Comparison of ENCODE assay signal across 1 cellular context in the genomic region with DNA sequence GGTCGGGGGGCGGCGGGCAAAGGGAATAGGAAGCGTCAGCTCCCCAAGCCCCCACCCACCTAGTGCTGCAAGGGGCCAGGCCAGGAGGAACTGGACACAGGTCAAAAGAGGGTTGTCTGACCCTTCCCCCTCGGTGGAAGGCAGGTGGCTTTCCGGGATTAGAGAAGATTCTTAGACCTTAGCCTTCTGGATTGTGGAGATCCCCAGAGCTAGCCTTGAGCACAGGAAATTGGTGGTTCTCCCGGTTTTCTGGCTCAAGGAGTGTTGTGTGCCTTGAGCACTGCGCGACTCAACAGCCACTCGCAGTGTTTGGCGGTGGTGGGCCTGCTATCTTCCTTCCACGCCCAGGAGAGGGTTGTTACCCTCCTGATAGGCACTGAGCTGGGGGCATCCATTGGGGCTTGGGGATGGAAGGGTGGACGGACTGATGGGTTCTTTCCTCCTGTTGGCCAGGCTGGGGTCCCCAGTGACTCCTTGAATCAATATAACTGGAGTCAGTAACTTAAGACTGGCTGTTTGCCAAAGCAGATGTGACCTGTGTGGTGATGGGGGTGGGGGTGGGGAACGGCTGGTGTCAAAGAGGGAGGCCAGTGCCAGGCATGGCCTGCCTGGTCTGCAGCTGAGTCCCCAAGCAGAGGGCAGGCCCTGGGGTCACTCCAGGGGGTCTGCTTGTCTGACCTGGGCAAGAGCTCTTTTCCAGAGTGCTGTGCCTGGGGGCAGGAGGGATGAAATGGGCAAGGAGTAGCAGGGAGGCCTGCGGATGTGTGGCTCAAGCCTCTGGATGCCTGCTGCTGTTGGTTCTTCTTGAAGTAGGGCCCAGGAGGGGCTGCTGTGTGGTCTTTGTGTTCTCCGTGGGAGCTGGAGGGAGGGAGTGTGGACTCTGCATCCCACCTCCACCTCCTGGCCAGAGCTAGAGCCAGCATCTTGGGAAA.
TF ChIP-seq lines count a peak whose summit lies in the region.

No MANE protein-coding gene starts in this region.

TF ChIP-seq in GM23338, 12 proteins besides CTCF, POLR2A, EP300 and RAD21:
- TF ChIP-seq, protein P1, sequence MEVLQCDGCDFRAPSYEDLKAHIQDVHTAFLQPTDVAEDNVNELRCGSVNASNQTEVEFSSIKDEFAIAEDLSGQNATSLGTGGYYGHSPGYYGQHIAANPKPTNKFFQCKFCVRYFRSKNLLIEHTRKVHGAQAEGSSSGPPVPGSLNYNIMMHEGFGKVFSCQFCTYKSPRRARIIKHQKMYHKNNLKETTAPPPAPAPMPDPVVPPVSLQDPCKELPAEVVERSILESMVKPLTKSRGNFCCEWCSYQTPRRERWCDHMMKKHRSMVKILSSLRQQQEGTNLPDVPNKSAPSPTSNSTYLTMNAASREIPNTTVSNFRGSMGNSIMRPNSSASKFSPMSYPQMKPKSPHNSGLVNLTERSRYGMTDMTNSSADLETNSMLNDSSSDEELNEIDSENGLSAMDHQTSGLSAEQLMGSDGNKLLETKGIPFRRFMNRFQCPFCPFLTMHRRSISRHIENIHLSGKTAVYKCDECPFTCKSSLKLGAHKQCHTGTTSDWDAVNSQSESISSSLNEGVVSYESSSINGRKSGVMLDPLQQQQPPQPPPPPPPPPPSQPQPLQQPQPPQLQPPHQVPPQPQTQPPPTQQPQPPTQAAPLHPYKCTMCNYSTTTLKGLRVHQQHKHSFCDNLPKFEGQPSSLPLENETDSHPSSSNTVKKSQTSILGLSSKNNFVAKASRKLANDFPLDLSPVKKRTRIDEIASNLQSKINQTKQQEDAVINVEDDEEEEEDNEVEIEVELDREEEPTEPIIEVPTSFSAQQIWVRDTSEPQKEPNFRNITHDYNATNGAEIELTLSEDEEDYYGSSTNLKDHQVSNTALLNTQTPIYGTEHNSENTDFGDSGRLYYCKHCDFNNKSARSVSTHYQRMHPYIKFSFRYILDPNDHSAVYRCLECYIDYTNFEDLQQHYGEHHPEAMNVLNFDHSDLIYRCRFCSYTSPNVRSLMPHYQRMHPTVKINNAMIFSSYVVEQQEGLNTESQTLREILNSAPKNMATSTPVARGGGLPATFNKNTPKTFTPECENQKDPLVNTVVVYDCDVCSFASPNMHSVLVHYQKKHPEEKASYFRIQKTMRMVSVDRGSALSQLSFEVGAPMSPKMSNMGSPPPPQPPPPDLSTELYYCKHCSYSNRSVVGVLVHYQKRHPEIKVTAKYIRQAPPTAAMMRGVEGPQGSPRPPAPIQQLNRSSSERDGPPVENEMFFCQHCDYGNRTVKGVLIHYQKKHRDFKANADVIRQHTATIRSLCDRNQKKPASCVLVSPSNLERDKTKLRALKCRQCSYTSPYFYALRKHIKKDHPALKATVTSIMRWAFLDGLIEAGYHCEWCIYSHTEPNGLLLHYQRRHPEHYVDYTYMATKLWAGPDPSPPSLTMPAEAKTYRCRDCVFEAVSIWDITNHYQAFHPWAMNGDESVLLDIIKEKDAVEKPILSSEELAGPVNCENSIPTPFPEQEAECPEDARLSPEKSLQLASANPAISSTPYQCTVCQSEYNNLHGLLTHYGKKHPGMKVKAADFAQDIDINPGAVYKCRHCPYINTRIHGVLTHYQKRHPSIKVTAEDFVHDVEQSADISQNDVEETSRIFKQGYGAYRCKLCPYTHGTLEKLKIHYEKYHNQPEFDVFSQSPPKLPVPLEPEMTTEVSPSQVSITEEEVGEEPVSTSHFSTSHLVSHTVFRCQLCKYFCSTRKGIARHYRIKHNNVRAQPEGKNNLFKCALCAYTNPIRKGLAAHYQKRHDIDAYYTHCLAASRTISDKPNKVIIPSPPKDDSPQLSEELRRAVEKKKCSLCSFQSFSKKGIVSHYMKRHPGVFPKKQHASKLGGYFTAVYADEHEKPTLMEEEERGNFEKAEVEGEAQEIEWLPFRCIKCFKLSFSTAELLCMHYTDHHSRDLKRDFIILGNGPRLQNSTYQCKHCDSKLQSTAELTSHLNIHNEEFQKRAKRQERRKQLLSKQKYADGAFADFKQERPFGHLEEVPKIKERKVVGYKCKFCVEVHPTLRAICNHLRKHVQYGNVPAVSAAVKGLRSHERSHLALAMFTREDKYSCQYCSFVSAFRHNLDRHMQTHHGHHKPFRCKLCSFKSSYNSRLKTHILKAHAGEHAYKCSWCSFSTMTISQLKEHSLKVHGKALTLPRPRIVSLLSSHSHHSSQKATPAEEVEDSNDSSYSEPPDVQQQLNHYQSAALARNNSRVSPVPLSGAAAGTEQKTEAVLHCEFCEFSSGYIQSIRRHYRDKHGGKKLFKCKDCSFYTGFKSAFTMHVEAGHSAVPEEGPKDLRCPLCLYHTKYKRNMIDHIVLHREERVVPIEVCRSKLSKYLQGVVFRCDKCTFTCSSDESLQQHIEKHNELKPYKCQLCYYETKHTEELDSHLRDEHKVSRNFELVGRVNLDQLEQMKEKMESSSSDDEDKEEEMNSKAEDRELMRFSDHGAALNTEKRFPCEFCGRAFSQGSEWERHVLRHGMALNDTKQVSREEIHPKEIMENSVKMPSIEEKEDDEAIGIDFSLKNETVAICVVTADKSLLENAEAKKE (CRISPR knock-in tag; IDR thresholded peaks at IDR 0.05), result no peak
- TF ChIP-seq EZH2 (IDR thresholded peaks at IDR 0.05; ENCODE audit: low read depth, unreplicated experiment) (no peak), NANOG (IDR thresholded peaks at IDR 0.05; ENCODE audit: borderline replicate concordance) (no peak), EZH2phosphoT487 (IDR thresholded peaks at IDR 0.05; ENCODE audit: unreplicated experiment) (no peak), POLR2AphosphoS5 (IDR thresholded peaks at IDR 0.05; ENCODE audit: low read depth) (no peak), ZNF331 (CRISPR knock-in tag; IDR thresholded peaks at IDR 0.05; ENCODE audit: low read depth) (no peak), STAT1 (IDR thresholded peaks at IDR 0.05; ENCODE audit: unreplicated experiment) (no peak), ZNF114 (CRISPR knock-in tag; IDR thresholded peaks at IDR 0.05) (no peak), CREB1 (CRISPR knock-in tag; IDR thresholded peaks at IDR 0.05; ENCODE audit: low read depth) (no peak), JUNB (IDR thresholded peaks at IDR 0.05; ENCODE audit: unreplicated experiment) (no peak)
- TF ChIP-seq, protein P2, sequence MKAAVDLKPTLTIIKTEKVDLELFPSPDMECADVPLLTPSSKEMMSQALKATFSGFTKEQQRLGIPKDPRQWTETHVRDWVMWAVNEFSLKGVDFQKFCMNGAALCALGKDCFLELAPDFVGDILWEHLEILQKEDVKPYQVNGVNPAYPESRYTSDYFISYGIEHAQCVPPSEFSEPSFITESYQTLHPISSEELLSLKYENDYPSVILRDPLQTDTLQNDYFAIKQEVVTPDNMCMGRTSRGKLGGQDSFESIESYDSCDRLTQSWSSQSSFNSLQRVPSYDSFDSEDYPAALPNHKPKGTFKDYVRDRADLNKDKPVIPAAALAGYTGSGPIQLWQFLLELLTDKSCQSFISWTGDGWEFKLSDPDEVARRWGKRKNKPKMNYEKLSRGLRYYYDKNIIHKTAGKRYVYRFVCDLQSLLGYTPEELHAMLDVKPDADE (IDR thresholded peaks at IDR 0.05), result no peak
- TF ChIP-seq, protein P3, sequence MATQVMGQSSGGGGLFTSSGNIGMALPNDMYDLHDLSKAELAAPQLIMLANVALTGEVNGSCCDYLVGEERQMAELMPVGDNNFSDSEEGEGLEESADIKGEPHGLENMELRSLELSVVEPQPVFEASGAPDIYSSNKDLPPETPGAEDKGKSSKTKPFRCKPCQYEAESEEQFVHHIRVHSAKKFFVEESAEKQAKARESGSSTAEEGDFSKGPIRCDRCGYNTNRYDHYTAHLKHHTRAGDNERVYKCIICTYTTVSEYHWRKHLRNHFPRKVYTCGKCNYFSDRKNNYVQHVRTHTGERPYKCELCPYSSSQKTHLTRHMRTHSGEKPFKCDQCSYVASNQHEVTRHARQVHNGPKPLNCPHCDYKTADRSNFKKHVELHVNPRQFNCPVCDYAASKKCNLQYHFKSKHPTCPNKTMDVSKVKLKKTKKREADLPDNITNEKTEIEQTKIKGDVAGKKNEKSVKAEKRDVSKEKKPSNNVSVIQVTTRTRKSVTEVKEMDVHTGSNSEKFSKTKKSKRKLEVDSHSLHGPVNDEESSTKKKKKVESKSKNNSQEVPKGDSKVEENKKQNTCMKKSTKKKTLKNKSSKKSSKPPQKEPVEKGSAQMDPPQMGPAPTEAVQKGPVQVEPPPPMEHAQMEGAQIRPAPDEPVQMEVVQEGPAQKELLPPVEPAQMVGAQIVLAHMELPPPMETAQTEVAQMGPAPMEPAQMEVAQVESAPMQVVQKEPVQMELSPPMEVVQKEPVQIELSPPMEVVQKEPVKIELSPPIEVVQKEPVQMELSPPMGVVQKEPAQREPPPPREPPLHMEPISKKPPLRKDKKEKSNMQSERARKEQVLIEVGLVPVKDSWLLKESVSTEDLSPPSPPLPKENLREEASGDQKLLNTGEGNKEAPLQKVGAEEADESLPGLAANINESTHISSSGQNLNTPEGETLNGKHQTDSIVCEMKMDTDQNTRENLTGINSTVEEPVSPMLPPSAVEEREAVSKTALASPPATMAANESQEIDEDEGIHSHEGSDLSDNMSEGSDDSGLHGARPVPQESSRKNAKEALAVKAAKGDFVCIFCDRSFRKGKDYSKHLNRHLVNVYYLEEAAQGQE (IDR thresholded peaks at IDR 0.05; ENCODE audit: unreplicated experiment), result no peak
